In the genomic region with DNA sequence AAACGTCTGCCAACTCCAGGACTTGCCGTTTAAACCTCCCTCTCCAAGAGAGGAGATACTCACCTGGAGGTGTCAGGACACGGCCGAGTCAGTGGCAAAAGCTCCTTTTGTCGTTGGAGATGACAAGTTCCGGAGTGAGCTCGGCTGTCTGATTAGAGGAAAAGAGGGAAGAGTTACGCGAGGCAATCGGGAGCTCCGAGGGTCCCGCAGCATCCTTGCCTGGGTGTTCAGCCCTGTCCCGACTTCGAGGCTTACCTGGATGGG, we compare ENCODE assay signal across 8 cellular contexts. TPM values are rescaled to one million over a fixed set of nuclear protein-coding genes. Genes with fewer than 3 reads are reported as not detected.
DNase-seq lines count a peak whose midpoint lies in the region; ATAC-seq and TF ChIP-seq lines count a peak whose summit lies in the region.

No MANE protein-coding gene starts in this region.

- H3K4me1 ChIP-seq in Loucy (ENCODE audit: insufficient read depth, low read length, poor library complexity, severe bottlenecking): peaks cover 36% of the 10 kb centered on the region

- H3K4me1 Mint-ChIP-seq in nephron progenitor cell: peaks cover 82% of the 10 kb centered on the region

- H3K27ac ChIP-seq in C4-2B: peak overlapping the region; percentile 99
- peak overlapping the region; percentile 94 to 95 for H3K27ac ChIP-seq in coronary artery

- peak overlapping the region; percentile 97 for H3K4me3 Mint-ChIP-seq in nephron progenitor cell

- H3K9ac ChIP-seq in Loucy (ENCODE audit: low read depth, low read length, poor library complexity, severe bottlenecking): peak overlapping the region; percentile 64

- no peaks in the 10 kb centered on the region for H3K9me2 ChIP-seq in Loucy (replicated peaks; ENCODE audit: low read depth, low read length)

- H3K4me2 ChIP-seq in Loucy (ENCODE audit: low read depth, low read length, poor library complexity, severe bottlenecking): peak overlapping the region; percentile 90

- H3K4me3 ChIP-seq in Loucy (ENCODE audit: low read length, poor library complexity, severe bottlenecking) (peak overlapping the region; percentile 80), coronary artery (peak overlapping the region; percentile 84)

- peaks cover 11% of the 10 kb centered on the region for H3K27me3 ChIP-seq in Loucy (ENCODE audit: insufficient read depth, low read length, poor library complexity, severe bottlenecking)

- ATAC-seq in HG03108 (IDR thresholded peaks at IDR 0.05; ENCODE audit: unreplicated experiment) (no peak), HG02884 (IDR thresholded peaks at IDR 0.05; ENCODE audit: unreplicated experiment) (no peak)

- H2AFZ ChIP-seq in Loucy (ENCODE audit: low read length): peak overlapping the region; percentile 88; the same call in 1 of the 2 replicates

- H3K27ac Mint-ChIP-seq in nephron progenitor cell: peak overlapping the region; percentile 100

- TF ChIP-seq CTCF in C4-2B (conservative IDR thresholded peaks at IDR 0.05) (no peak), Loucy (conservative IDR thresholded peaks at IDR 0.05; ENCODE audit: low read length) (no peak), coronary artery (IDR thresholded peaks at IDR 0.05) (no peak), nephron progenitor cell (IDR thresholded peaks at IDR 0.05) (no peak)

- no peaks in the 10 kb centered on the region for H3K9me3 ChIP-seq in Loucy (ENCODE audit: insufficient read depth, low read depth, low read length)

- H3K36me3 Mint-ChIP-seq in nephron progenitor cell (ENCODE audit: low read depth): peaks cover 20% of the 10 kb centered on the region

- H3K79me2 ChIP-seq in Loucy (ENCODE audit: insufficient read depth, low read length): no peaks in the 10 kb centered on the region

- H3K27me3 Mint-ChIP-seq in nephron progenitor cell (ENCODE audit: low read depth, poor library complexity): no peaks in the 10 kb centered on the region

- peak; percentile 82 for DNase-seq in coronary artery (ENCODE audit: low spot score)
- no peak for DNase-seq in nephron progenitor cell
- no peak for DNase-seq in AG08395 (ENCODE audit: low spot score)
- DNase-seq in ureter (ENCODE audit: low spot score): no peak

- no peaks in the 10 kb centered on the region for H3K36me3 ChIP-seq in Loucy (ENCODE audit: insufficient read depth, low read length)

- H4K20me1 ChIP-seq in Loucy (ENCODE audit: insufficient read depth, low read length, poor library complexity, severe bottlenecking): no peaks in the 10 kb centered on the region

- H3K9me3 Mint-ChIP-seq in nephron progenitor cell: no peaks in the 10 kb centered on the region

- H3F3A ChIP-seq in Loucy (ENCODE audit: low read depth): no peaks in the 10 kb centered on the region

RNA-seq across cellular contexts. Expression of a gene that starts 0.5 kb away (rescaled TPM):
- 81.0 TPM for total RNA-seq in ureter

RNA-seq across cellular contexts. Expression of a gene that starts 27.8 kb away (rescaled TPM):
- 0.52 TPM for total RNA-seq in ureter
